In the genomic region with DNA sequence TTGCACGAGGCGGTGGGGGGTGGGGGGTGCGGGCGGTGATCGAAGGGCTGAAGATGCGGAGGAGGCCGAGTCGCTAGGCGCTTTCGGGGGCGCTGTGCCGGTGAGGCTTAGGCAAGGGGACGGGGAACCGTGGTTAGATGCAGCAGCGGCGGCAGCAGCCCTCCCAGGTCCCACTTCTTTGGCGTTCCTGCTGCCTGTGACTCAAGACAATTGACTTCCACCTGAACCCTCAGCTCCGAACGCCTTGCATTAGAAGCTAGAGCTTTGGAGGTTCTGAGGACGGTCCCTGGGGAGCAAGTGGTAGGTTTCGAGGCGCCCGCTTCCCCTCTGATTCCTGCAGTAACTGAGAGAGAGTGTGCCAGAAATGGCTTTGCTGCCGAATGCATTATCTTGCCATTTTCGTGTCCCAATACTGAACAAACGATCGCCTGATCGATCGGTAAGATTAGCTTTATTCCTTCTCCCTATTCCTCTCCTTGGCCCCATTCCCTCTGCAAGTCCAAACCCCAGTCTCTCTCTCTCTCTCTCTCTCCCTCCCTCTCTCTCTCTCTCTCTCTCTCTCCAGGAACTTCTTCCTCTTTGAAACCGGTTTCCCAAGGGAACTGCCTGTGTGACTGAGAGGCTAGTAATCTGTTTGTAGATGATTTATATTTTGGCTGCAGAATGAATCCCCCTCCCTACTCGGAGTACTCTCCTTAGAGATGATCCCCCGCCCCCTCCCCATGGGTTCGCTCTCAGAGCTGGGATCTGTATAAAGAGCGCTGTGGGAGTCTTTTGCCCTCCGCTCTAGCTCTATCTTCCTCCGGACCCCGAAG, we compare ENCODE assay signal across 8 cellular contexts. TPM values are rescaled to one million over a fixed set of nuclear protein-coding genes. Genes with fewer than 3 reads are reported as not detected.
DNase-seq lines count a peak whose midpoint lies in the region; ATAC-seq and TF ChIP-seq lines count a peak whose summit lies in the region.

No MANE protein-coding gene starts in this region.

- H3K27ac ChIP-seq in CD4-positive, alpha-beta T cell (ENCODE audit: low read depth, low read length) = no peak overlapping the region
- no peak overlapping the region for H3K27ac ChIP-seq in esophagus squamous epithelium

- WGBS in esophagus squamous epithelium, 2 donors = 6 to 12% methylated on average over 30 of the region's 37 CpGs

- CTCF ChIA-PET in CD4-positive, alpha-beta T cell (lab: Charles Lee) = no interaction called here

- peaks cover 12% of the 10 kb centered on the region for H3K27me3 ChIP-seq in CD4-positive, alpha-beta T cell (ENCODE audit: control insufficient read depth, insufficient read depth, low read length)
- H3K27me3 ChIP-seq in NT2/D1 (ENCODE audit: insufficient read depth, insufficient read length) = peaks cover 48% of the 10 kb centered on the region
- peaks cover 0 to 68% (median 0%) of the 10 kb centered on the region in 4 donors for H3K27me3 ChIP-seq in esophagus squamous epithelium

- H3K36me3 Mint-ChIP-seq in CD4-positive, alpha-beta T cell (ENCODE audit: low read depth) = no peaks in the 10 kb centered on the region
- H3K36me3 Mint-ChIP-seq in neural crest cell (ENCODE audit: low read depth) = no peaks in the 10 kb centered on the region

- no peaks in the 10 kb centered on the region for H3K36me3 ChIP-seq in NT2/D1 (ENCODE audit: insufficient read depth, insufficient read length, low read length)
- H3K36me3 ChIP-seq in esophagus squamous epithelium = no peaks in the 10 kb centered on the region

- no peak for ATAC-seq in CD4-positive, alpha-beta T cell (ENCODE audit: poor library complexity)
- peak; percentile 60 for ATAC-seq in HG02973 (IDR thresholded peaks at IDR 0.05; ENCODE audit: unreplicated experiment)
- no peak for ATAC-seq in HG03045 (IDR thresholded peaks at IDR 0.05; ENCODE audit: unreplicated experiment)

- H3K9ac ChIP-seq in NT2/D1 (ENCODE audit: insufficient read length, low read depth) = peak overlapping the region; percentile 62

- H3K9me3 Mint-ChIP-seq in CD4-positive, alpha-beta T cell = peaks cover 4% of the 10 kb centered on the region
- no peaks in the 10 kb centered on the region for H3K9me3 Mint-ChIP-seq in neural crest cell

- no peak for TF ChIP-seq CTCF in CD4-positive, alpha-beta T cell (IDR thresholded peaks at IDR 0.05)
- peak in 1 of 6 experiments; percentile 7 for TF ChIP-seq CTCF in esophagus squamous epithelium (IDR thresholded peaks at IDR 0.05)
- no peak for TF ChIP-seq CTCF in neural crest cell (conservative IDR thresholded peaks at IDR 0.05)

- POLR2A ChIA-PET in CD4-positive, alpha-beta T cell (lab: Charles Lee) = no interaction called here

- TF ChIP-seq POLR2A in esophagus squamous epithelium (IDR thresholded peaks at IDR 0.05) = no peak

- no peaks in the 10 kb centered on the region for H3K9me3 ChIP-seq in CD4-positive, alpha-beta T cell (ENCODE audit: control insufficient read depth, low read length)
- H3K9me3 ChIP-seq in NT2/D1 (ENCODE audit: insufficient read depth, low read length) (no peaks in the 10 kb centered on the region), esophagus squamous epithelium (no peaks in the 10 kb centered on the region)

- peaks cover 48% of the 10 kb centered on the region for H3K27me3 Mint-ChIP-seq in CD4-positive, alpha-beta T cell
- peaks cover 70% of the 10 kb centered on the region for H3K27me3 Mint-ChIP-seq in neural crest cell (ENCODE audit: low read depth)

- H3K27ac Mint-ChIP-seq in CD4-positive, alpha-beta T cell = no peak overlapping the region
- H3K27ac Mint-ChIP-seq in neural crest cell (ENCODE audit: unreplicated experiment) = peak overlapping the region; percentile 10

- peaks cover 11% of the 10 kb centered on the region for H3K4me1 Mint-ChIP-seq in CD4-positive, alpha-beta T cell (ENCODE audit: low read depth)
- H3K4me1 Mint-ChIP-seq in neural crest cell = peaks cover 48% of the 10 kb centered on the region

- DNase-seq in CD4-positive, alpha-beta T cell = no peak
- DNase-seq in NT2/D1 (ENCODE audit: low read depth, low spot score) (peak; percentile 54), esophagus squamous epithelium (lab: John Stamatoyannopoulos, UW) (no peak), neural crest cell (ENCODE audit: low read depth, low spot score) (peak; percentile 22), MV-4-11 (lab: John Stamatoyannopoulos, UW) (no peak), germinal center (ENCODE audit: low spot score) (no peak)

- intact Hi-C loops in CD4-positive, alpha-beta T cell (cut with DNase I, micrococcal nuclease) = no loop called here
- intact Hi-C loops in esophagus squamous epithelium (cut with DNase I) = no loop called here

- H3K4me3 ChIP-seq in NT2/D1 (ENCODE audit: insufficient read length, low read depth) = peak overlapping the region; percentile 64
- H3K4me3 ChIP-seq in esophagus squamous epithelium = peak overlapping the region in 3 of 4 donors; percentile 16 to 53 (median 30)

- H3K4me3 Mint-ChIP-seq in CD4-positive, alpha-beta T cell = peak overlapping the region; percentile 34
- peak overlapping the region; percentile 97 for H3K4me3 Mint-ChIP-seq in neural crest cell

- H3K4me1 ChIP-seq in NT2/D1 (ENCODE audit: insufficient read depth, insufficient read length) (no peaks in the 10 kb centered on the region), esophagus squamous epithelium (peaks cover 0 to 34% (median 6%) of the 10 kb centered on the region in 3 donors)

RNA-seq across cellular contexts. Expression of a gene that starts 0.7 kb away (rescaled TPM):
- not detected for total RNA-seq in CD4-positive, alpha-beta T cell
- under 1 TPM in 2 of 4 donors, not detected in 2; 0.50 to 0.95 TPM for total RNA-seq in esophagus squamous epithelium
- 0.45 and 0.77 TPM in 2 replicates for total RNA-seq in neural crest cell

Comparison
In these comparisons a context has a peak if more than half of its experiments do, and no peak if none do; other contexts are left out.
1. DNase-seq: peak in NT2/D1 (single experiment) and neural crest cell (single experiment); none in CD4-positive, alpha-beta T cell (0 of 10), esophagus squamous epithelium (single experiment), MV-4-11 (single experiment) and germinal center (single experiment).